15 cellular contexts compared by ENCODE assay signal in the genomic region with DNA sequence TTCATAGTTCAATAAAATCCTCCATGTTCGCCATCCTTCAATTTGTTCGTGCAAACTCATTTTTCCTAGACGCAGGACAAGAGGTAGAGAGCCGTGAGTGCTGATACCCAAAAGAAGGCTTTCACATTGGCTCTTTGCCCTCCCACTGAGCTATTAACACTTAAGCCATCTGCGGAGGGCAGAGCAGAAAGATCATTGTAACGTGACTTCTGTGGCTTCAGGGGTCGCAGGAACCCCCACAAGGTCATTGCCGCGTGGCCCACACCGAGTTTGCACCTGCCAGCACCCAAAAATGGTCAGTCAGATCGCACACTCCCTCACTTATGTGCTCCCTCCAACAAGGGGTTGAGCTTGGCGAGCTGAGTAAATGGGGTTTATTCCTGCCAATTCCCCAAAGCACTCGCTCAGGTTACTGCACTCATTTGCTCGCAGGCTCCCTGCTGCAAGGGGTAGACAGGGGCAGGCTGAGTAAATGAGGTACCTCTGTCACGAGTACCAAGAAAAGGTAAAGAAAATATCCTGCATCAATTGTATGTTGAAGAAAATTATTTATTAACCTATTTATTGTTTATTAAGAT.
A peak's percentile ranks its signal among the peaks of the same experiment; 100 is the strongest.
DNase-seq lines count a peak whose midpoint lies in the region.
"Had no signal": no experiment of that assay in that cellular context is flagged by ENCODE, and none has a peak within 500 bp of the region (broad histone marks: within the 10 kb centered on the region; RNA-seq: fewer than 3 reads in every experiment).

No MANE protein-coding gene starts in this region.

- H3K27ac ChIP-seq in iPS-20b (ENCODE audit: low read length): no peak overlapping the region

- peak; percentile 47 for DNase-seq in D341Med (ENCODE audit: low spot score)
- DNase-seq in NCI-H2107 (lab: John Stamatoyannopoulos, UW): peak; percentile 9
- peak; percentile 47 for DNase-seq in ecto neural progenitor cell (ENCODE audit: low spot score)
- DNase-seq in GM03348 (ENCODE audit: low spot score): no peak
- DNase-seq in AG08395 (ENCODE audit: low spot score): no peak
- DNase-seq in NAMALWA (ENCODE audit: low spot score): no peak
- no peak for DNase-seq in dedifferentiated amniotic fluid mesenchymal stem cell (ENCODE audit: extremely low spot score)
- DNase-seq: COR-L47, DMS53, KG1, NCI-H1092 treated with DMSO at 0.1 percent for 48 hours, NCI-H2029, NCI-H748 treated with DMSO at 0.1 percent for 48 hours had no signal

- H3K36me3 ChIP-seq in iPS-20b (ENCODE audit: insufficient read depth, low read depth, low read length): no peaks in the 10 kb centered on the region

- H3K4me1 ChIP-seq in iPS-20b (ENCODE audit: insufficient read depth, low read length): peaks cover 4% of the 10 kb centered on the region

- H3K9ac ChIP-seq in iPS-20b (ENCODE audit: low read depth, low read length): peak overlapping the region; percentile 23; the same call in 1 of the 2 replicates

- peaks cover 9% of the 10 kb centered on the region for H3K27me3 ChIP-seq in iPS-20b (ENCODE audit: insufficient read depth, low read length)

- no peaks in the 10 kb centered on the region for H3K9me3 ChIP-seq in iPS-20b (ENCODE audit: insufficient read depth, low read depth, low read length)

- peak overlapping the region; percentile 65 for H3K4me3 ChIP-seq in iPS-20b (ENCODE audit: low read length)
- H3K4me3 ChIP-seq: GM12878 had no signal

Comparison
In these comparisons a context has a peak if more than half of its experiments do, and no peak if none do; other contexts are left out.
1. DNase-seq: peak in D341Med (single experiment), NCI-H2107 (single experiment) and ecto neural progenitor cell (single experiment); none in GM03348 (single experiment), AG08395 (single experiment), NAMALWA (single experiment) and dedifferentiated amniotic fluid mesenchymal stem cell (single experiment).